In the genomic region with DNA sequence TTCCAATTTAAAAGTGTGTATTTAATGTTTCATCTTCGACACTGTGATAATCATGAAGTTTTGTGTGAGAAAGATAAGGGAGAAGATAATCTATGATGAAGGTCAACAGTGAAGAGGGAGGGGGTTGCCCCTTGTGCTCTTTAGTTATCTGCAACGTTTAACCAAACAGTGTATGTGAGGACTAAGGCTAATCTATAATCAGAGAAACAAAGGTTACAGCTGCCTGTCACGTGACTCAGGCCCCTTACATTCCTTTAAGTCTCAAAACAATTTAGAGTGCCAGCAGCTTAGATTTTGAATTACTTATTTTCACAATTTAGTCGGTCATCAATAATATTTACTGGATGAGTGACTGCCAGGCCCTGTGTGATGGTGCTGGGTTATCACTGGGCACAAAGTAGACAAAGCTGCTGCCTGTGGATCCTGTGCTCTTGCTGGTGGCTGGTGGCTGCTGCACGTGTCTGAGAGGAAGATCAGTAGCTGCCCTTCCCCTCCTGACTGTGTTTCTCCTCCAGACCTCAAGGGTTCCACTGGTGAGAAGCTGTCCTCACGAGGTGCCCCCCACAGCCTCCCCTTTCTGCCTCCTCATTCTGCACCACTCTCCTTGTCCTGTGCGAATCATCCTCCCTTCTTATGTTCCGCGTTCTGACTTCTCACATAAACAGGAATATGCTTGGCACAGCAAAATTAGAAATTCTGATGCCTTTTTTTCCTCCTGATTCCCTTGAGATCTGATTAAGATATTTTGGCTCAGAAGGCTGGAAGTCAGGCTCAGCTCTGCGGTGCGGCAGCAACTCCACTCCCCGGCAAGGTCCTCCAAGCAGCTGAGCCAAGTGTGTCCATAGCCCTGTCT, we compare ENCODE assay signal across 1 cellular context.
TF ChIP-seq lines count a peak whose summit lies in the region.

No MANE protein-coding gene starts in this region.

TF ChIP-seq in HepG2, 621 proteins besides CTCF, POLR2A, EP300 and RAD21 (continued from another document and continues in another):
- TF ChIP-seq, protein P1, sequence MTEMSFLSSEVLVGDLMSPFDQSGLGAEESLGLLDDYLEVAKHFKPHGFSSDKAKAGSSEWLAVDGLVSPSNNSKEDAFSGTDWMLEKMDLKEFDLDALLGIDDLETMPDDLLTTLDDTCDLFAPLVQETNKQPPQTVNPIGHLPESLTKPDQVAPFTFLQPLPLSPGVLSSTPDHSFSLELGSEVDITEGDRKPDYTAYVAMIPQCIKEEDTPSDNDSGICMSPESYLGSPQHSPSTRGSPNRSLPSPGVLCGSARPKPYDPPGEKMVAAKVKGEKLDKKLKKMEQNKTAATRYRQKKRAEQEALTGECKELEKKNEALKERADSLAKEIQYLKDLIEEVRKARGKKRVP (CRISPR knock-in tag; IDR thresholded peaks at IDR 0.05) = peak in 1 of 2 experiments; percentile 44; a peak in 1 of 4 replicates
- TF ChIP-seq ZNF616 (CRISPR knock-in tag; IDR thresholded peaks at IDR 0.05; ENCODE audit: low read depth) (no peak), IRX3 (CRISPR knock-in tag; IDR thresholded peaks at IDR 0.05; ENCODE audit: borderline replicate concordance, low read depth) (no peak), ZFY (CRISPR knock-in tag; IDR thresholded peaks at IDR 0.05) (no peak), KLF11 (CRISPR knock-in tag; IDR thresholded peaks at IDR 0.05) (no peak), ZNF235 (CRISPR knock-in tag; IDR thresholded peaks at IDR 0.05; ENCODE audit: borderline replicate concordance) (no peak), REXO4 (CRISPR knock-in tag; IDR thresholded peaks at IDR 0.05; ENCODE audit: borderline replicate concordance) (no peak), ZNF30 (CRISPR knock-in tag; IDR thresholded peaks at IDR 0.05) (no peak), ZNF713 (CRISPR knock-in tag; IDR thresholded peaks at IDR 0.05) (no peak), ATRX (CRISPR knock-in tag; IDR thresholded peaks at IDR 0.05; ENCODE audit: borderline replicate concordance) (no peak), NR1H2 (CRISPR knock-in tag; IDR thresholded peaks at IDR 0.05; ENCODE audit: borderline replicate concordance, low read depth) (no peak), ARID2 (CRISPR knock-in tag; IDR thresholded peaks at IDR 0.05; ENCODE audit: borderline replicate concordance) (no peak), ZNF430 (CRISPR knock-in tag; IDR thresholded peaks at IDR 0.05) (0 out of 2 replicates have a peak, but pooled peaks have one; percentile 52), ZNF660 (CRISPR knock-in tag; IDR thresholded peaks at IDR 0.05; ENCODE audit: borderline replicate concordance, low read depth) (no peak), ZNF354B (CRISPR knock-in tag; IDR thresholded peaks at IDR 0.05) (no peak), MBD4 (IDR thresholded peaks at IDR 0.05; ENCODE audit: borderline replicate concordance, low read length) (no peak), NONO (IDR thresholded peaks at IDR 0.05) (no peak), NONO (CRISPR knock-in tag; conservative IDR thresholded peaks at IDR 0.05) (0 out of 2 replicates have a peak, but pooled peaks have one; percentile 14), ZIK1 (CRISPR knock-in tag; IDR thresholded peaks at IDR 0.05; ENCODE audit: borderline replicate concordance, low read depth) (no peak), DPF2 (CRISPR knock-in tag; IDR thresholded peaks at IDR 0.05; ENCODE audit: borderline replicate concordance, low read depth) (peak; percentile 79; the same call in 1 of the 2 replicates)
- TF ChIP-seq, protein P2, sequence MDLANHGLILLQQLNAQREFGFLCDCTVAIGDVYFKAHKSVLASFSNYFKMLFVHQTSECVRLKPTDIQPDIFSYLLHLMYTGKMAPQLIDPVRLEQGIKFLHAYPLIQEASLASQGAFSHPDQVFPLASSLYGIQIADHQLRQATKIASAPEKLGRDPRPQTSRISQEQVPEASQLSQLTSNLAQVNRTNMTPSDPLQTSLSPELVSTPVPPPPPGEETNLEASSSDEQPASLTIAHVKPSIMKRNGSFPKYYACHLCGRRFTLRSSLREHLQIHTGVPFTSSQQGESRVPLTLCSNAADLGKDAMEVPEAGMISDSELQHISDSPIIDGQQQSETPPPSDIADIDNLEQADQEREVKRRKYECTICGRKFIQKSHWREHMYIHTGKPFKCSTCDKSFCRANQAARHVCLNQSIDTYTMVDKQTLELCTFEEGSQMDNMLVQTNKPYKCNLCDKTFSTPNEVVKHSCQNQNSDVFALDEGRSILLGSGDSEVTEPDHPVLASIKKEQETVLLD (CRISPR knock-in tag; IDR thresholded peaks at IDR 0.05; ENCODE audit: low read depth) = no peak
- TF ChIP-seq, protein P3, sequence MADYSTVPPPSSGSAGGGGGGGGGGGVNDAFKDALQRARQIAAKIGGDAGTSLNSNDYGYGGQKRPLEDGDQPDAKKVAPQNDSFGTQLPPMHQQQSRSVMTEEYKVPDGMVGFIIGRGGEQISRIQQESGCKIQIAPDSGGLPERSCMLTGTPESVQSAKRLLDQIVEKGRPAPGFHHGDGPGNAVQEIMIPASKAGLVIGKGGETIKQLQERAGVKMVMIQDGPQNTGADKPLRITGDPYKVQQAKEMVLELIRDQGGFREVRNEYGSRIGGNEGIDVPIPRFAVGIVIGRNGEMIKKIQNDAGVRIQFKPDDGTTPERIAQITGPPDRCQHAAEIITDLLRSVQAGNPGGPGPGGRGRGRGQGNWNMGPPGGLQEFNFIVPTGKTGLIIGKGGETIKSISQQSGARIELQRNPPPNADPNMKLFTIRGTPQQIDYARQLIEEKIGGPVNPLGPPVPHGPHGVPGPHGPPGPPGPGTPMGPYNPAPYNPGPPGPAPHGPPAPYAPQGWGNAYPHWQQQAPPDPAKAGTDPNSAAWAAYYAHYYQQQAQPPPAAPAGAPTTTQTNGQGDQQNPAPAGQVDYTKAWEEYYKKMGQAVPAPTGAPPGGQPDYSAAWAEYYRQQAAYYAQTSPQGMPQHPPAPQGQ (CRISPR knock-in tag; IDR thresholded peaks at IDR 0.05; ENCODE audit: borderline replicate concordance) = no peak
- TF ChIP-seq, protein P4, sequence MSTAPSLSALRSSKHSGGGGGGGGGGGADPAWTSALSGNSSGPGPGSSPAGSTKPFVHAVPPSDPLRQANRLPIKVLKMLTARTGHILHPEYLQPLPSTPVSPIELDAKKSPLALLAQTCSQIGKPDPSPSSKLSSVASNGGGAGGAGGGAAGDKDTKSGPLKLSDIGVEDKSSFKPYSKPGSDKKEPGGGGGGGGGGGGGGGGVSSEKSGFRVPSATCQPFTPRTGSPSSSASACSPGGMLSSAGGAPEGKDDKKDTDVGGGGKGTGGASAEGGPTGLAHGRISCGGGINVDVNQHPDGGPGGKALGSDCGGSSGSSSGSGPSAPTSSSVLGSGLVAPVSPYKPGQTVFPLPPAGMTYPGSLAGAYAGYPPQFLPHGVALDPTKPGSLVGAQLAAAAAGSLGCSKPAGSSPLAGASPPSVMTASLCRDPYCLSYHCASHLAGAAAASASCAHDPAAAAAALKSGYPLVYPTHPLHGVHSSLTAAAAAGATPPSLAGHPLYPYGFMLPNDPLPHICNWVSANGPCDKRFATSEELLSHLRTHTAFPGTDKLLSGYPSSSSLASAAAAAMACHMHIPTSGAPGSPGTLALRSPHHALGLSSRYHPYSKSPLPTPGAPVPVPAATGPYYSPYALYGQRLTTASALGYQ (CRISPR knock-in tag; IDR thresholded peaks at IDR 0.05) = peak; percentile 76
- TF ChIP-seq, protein P5, sequence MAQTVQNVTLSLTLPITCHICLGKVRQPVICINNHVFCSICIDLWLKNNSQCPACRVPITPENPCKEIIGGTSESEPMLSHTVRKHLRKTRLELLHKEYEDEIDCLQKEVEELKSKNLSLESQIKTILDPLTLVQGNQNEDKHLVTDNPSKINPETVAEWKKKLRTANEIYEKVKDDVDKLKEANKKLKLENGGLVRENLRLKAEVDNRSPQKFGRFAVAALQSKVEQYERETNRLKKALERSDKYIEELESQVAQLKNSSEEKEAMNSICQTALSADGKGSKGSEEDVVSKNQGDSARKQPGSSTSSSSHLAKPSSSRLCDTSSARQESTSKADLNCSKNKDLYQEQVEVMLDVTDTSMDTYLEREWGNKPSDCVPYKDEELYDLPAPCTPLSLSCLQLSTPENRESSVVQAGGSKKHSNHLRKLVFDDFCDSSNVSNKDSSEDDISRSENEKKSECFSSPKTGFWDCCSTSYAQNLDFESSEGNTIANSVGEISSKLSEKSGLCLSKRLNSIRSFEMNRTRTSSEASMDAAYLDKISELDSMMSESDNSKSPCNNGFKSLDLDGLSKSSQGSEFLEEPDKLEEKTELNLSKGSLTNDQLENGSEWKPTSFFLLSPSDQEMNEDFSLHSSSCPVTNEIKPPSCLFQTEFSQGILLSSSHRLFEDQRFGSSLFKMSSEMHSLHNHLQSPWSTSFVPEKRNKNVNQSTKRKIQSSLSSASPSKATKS (CRISPR knock-in tag; IDR thresholded peaks at IDR 0.05) = no peak
- TF ChIP-seq, protein P6, sequence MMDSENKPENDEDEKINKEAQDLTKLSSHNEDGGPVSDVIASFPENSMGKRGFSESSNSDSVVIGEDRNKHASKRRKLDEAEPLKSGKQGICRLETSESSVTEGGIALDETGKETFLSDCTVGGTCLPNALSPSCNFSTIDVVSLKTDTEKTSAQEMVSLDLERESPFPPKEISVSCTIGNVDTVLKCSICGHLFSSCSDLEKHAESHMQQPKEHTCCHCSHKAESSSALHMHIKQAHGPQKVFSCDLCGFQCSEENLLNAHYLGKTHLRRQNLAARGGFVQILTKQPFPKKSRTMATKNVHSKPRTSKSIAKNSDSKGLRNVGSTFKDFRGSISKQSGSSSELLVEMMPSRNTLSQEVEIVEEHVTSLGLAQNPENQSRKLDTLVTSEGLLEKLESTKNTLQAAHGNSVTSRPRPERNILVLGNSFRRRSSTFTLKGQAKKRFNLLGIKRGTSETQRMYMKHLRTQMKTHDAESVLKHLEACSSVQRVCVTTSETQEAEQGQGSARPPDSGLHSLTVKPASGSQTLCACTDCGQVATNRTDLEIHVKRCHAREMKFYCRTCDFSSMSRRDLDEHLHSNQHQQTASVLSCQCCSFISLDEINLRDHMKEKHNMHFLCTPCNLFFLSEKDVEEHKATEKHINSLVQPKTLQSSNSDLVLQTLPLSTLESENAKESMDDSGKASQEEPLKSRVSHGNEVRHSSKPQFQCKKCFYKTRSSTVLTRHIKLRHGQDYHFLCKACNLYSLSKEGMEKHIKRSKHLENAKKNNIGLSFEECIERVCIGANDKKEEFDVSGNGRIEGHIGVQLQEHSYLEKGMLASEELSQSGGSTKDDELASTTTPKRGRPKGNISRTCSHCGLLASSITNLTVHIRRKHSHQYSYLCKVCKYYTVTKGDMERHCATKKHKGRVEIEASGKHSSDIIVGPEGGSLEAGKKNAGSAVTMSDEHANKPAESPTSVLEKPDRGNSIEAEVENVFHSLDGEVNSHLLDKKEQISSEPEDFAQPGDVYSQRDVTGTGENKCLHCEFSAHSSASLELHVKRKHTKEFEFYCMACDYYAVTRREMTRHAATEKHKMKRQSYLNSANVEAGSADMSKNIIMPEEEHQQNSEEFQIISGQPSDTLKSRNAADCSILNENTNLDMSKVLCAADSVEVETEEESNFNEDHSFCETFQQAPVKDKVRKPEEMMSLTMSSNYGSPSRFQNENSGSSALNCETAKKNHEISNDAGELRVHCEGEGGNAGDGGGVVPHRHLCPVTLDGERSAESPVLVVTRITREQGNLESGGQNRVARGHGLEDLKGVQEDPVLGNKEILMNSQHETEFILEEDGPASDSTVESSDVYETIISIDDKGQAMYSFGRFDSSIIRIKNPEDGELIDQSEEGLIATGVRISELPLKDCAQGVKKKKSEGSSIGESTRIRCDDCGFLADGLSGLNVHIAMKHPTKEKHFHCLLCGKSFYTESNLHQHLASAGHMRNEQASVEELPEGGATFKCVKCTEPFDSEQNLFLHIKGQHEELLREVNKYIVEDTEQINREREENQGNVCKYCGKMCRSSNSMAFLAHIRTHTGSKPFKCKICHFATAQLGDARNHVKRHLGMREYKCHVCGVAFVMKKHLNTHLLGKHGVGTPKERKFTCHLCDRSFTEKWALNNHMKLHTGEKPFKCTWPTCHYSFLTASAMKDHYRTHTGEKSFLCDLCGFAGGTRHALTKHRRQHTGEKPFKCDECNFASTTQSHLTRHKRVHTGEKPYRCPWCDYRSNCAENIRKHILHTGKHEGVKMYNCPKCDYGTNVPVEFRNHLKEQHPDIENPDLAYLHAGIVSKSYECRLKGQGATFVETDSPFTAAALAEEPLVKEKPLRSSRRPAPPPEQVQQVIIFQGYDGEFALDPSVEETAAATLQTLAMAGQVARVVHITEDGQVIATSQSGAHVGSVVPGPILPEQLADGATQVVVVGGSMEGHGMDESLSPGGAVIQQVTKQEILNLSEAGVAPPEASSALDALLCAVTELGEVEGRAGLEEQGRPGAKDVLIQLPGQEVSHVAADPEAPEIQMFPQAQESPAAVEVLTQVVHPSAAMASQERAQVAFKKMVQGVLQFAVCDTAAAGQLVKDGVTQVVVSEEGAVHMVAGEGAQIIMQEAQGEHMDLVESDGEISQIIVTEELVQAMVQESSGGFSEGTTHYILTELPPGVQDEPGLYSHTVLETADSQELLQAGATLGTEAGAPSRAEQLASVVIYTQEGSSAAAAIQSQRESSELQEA (CRISPR knock-in tag; IDR thresholded peaks at IDR 0.05; ENCODE audit: not compliant biosample characterization) = no peak
- TF ChIP-seq, protein P7, sequence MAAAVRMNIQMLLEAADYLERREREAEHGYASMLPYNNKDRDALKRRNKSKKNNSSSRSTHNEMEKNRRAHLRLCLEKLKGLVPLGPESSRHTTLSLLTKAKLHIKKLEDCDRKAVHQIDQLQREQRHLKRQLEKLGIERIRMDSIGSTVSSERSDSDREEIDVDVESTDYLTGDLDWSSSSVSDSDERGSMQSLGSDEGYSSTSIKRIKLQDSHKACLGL (CRISPR knock-in tag; IDR thresholded peaks at IDR 0.05) = no peak
- TF ChIP-seq, protein P8, sequence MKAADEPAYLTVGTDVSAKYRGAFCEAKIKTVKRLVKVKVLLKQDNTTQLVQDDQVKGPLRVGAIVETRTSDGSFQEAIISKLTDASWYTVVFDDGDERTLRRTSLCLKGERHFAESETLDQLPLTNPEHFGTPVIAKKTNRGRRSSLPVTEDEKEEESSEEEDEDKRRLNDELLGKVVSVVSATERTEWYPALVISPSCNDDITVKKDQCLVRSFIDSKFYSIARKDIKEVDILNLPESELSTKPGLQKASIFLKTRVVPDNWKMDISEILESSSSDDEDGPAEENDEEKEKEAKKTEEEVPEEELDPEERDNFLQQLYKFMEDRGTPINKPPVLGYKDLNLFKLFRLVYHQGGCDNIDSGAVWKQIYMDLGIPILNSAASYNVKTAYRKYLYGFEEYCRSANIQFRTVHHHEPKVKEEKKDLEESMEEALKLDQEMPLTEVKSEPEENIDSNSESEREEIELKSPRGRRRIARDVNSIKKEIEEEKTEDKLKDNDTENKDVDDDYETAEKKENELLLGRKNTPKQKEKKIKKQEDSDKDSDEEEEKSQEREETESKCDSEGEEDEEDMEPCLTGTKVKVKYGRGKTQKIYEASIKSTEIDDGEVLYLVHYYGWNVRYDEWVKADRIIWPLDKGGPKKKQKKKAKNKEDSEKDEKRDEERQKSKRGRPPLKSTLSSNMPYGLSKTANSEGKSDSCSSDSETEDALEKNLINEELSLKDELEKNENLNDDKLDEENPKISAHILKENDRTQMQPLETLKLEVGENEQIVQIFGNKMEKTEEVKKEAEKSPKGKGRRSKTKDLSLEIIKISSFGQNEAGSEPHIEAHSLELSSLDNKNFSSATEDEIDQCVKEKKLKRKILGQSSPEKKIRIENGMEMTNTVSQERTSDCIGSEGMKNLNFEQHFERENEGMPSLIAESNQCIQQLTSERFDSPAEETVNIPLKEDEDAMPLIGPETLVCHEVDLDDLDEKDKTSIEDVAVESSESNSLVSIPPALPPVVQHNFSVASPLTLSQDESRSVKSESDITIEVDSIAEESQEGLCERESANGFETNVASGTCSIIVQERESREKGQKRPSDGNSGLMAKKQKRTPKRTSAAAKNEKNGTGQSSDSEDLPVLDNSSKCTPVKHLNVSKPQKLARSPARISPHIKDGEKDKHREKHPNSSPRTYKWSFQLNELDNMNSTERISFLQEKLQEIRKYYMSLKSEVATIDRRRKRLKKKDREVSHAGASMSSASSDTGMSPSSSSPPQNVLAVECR (CRISPR knock-in tag; IDR thresholded peaks at IDR 0.05; ENCODE audit: borderline replicate concordance) = no peak
